In genomic region chr16:84446086-84446485, GRCh38 we compare ENCODE assay signal across 16 cellular contexts.
"Had no signal": no experiment of that assay in that cellular context is flagged by ENCODE, and none has a peak within 500 bp of the region (broad histone marks: within the 10 kb centered on the region; RNA-seq: fewer than 3 reads in every experiment).

No MANE protein-coding gene starts in this region.

- H3K4me1 ChIP-seq: parathyroid adenoma, vagina had no signal

- FAIRE-seq: frontal cortex had no signal

- H3K36me3 ChIP-seq: brain microvascular endothelial cell, transverse colon, vagina had no signal

- H3K9ac ChIP-seq: parathyroid adenoma had no signal

- H3K27ac ChIP-seq: brain microvascular endothelial cell, parathyroid adenoma, transverse colon, vagina had no signal

- H3K27me3 ChIP-seq: transverse colon, vagina had no signal

- H3K9me3 ChIP-seq: transverse colon, vagina had no signal

- ATAC-seq: activated T-helper 17 cell treated with anti-CD3 and anti-CD28 coated beads, Interleukin-2, amount 50 U/mL, for 72 hours had no signal

- H3K4me3 ChIP-seq: transverse colon, vagina had no signal

- H2AFZ ChIP-seq: parathyroid adenoma had no signal

- DNase-seq: activated CD4-positive, alpha-beta T cell treated with anti-CD3 and anti-CD28 coated beads, Interleukin-2, amount 10 ng/mL, durations not matched to agents 24 days and 14 days; activated CD4-positive, CD25-positive, alpha-beta regulatory T cell; activated naive CD4-positive, alpha-beta T cell treated with anti-CD3 and anti-CD28 coated beads, Interleukin-2, amount 10 ng/mL, durations not matched to agents 7 days and 5 days; activated T-cell treated with anti-CD3 and anti-CD28 coated beads for 4 hours; amygdala; brain microvascular endothelial cell; effector CD8-positive, alpha-beta T cell; naive B cell; stimulated activated CD4-positive, alpha-beta T cell treated with anti-CD3 and anti-CD28 coated beads, Interleukin-4, amount 100 ng/mL, for 1 hour; stimulated activated naive CD4-positive, alpha-beta T cell; SW 1271; transverse colon had no signal
